Comparison of ENCODE assay signal across 2 cellular contexts in the genomic region with DNA sequence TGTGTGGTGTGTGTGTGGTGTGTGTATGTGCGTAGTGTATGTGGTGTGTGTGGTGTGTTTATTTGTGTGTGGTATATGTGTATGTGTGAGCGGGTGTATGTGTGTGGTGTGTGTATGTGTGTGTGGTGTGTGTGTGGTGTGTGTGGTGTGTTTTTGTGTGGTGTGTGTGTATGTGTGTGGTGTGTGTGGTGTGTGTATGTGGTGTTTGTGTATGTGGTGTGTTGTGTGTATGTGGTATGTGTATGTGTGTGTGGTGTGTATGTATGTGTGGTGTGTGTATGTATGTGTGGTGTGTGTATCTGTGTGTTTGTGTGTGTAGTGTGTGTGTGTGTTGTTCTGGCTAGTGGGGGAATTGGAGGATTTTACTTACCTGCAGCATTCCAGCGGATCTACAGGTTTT.
TF ChIP-seq lines count a peak whose summit lies in the region.

No MANE protein-coding gene starts in this region.

TF ChIP-seq in HepG2, 621 proteins besides CTCF, POLR2A, EP300 and RAD21:
- TF ChIP-seq SMAD9 (CRISPR knock-in tag; IDR thresholded peaks at IDR 0.05): no peak
- TF ChIP-seq, protein P1, sequence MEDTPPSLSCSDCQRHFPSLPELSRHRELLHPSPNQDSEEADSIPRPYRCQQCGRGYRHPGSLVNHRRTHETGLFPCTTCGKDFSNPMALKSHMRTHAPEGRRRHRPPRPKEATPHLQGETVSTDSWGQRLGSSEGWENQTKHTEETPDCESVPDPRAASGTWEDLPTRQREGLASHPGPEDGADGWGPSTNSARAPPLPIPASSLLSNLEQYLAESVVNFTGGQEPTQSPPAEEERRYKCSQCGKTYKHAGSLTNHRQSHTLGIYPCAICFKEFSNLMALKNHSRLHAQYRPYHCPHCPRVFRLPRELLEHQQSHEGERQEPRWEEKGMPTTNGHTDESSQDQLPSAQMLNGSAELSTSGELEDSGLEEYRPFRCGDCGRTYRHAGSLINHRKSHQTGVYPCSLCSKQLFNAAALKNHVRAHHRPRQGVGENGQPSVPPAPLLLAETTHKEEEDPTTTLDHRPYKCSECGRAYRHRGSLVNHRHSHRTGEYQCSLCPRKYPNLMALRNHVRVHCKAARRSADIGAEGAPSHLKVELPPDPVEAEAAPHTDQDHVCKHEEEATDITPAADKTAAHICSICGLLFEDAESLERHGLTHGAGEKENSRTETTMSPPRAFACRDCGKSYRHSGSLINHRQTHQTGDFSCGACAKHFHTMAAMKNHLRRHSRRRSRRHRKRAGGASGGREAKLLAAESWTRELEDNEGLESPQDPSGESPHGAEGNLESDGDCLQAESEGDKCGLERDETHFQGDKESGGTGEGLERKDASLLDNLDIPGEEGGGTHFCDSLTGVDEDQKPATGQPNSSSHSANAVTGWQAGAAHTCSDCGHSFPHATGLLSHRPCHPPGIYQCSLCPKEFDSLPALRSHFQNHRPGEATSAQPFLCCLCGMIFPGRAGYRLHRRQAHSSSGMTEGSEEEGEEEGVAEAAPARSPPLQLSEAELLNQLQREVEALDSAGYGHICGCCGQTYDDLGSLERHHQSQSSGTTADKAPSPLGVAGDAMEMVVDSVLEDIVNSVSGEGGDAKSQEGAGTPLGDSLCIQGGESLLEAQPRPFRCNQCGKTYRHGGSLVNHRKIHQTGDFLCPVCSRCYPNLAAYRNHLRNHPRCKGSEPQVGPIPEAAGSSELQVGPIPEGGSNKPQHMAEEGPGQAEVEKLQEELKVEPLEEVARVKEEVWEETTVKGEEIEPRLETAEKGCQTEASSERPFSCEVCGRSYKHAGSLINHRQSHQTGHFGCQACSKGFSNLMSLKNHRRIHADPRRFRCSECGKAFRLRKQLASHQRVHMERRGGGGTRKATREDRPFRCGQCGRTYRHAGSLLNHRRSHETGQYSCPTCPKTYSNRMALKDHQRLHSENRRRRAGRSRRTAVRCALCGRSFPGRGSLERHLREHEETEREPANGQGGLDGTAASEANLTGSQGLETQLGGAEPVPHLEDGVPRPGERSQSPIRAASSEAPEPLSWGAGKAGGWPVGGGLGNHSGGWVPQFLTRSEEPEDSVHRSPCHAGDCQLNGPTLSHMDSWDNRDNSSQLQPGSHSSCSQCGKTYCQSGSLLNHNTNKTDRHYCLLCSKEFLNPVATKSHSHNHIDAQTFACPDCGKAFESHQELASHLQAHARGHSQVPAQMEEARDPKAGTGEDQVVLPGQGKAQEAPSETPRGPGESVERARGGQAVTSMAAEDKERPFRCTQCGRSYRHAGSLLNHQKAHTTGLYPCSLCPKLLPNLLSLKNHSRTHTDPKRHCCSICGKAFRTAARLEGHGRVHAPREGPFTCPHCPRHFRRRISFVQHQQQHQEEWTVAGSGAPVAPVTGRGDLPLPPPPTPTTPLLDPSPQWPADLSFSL (CRISPR knock-in tag; IDR thresholded peaks at IDR 0.05): peak; percentile 84
TF ChIP-seq in HepG2: peak in this region for 1.

TF ChIP-seq in K562, 482 proteins besides CTCF, POLR2A, EP300 and RAD21:
- TF ChIP-seq TAF15 (IDR thresholded peaks at IDR 0.05; ENCODE audit: low read depth, low read length) (no peak), NRF1 (conservative IDR thresholded peaks at IDR 0.05 in 1 of 2, IDR thresholded peaks at IDR 0.05 in 1 of 2) (no peak), PHF20 (IDR thresholded peaks at IDR 0.05; ENCODE audit: partially characterized antibody) (peak; percentile 52), OTX1 (CRISPR knock-in tag; IDR thresholded peaks at IDR 0.05) (peak; percentile 27; the same call in 1 of the 2 replicates), NFIX (CRISPR knock-in tag; IDR thresholded peaks at IDR 0.05; ENCODE audit: low read depth) (no peak), PHB2 (IDR thresholded peaks at IDR 0.05; ENCODE audit: low read depth) (no peak), MEF2D (tag; conservative IDR thresholded peaks at IDR 0.05; ENCODE audit: low read depth) (no peak), RBM39 (optimal IDR thresholded peaks at IDR 0.05; ENCODE audit: low read depth, low read length) (no peak), RFX1 (IDR thresholded peaks at IDR 0.05) (no peak), ZSCAN32 (CRISPR knock-in tag; IDR thresholded peaks at IDR 0.05) (no peak), BRF1 (IDR thresholded peaks at IDR 0.05; ENCODE audit: borderline replicate concordance, extremely low read depth, insufficient read length) (no peak), SRSF9 (IDR thresholded peaks at IDR 0.05; ENCODE audit: borderline replicate concordance, low read depth, low read length) (no peak), ZNF212 (CRISPR knock-in tag; IDR thresholded peaks at IDR 0.05) (no peak), C11orf30 (IDR thresholded peaks at IDR 0.05; ENCODE audit: low read depth) (no peak)
- TF ChIP-seq, protein P2, sequence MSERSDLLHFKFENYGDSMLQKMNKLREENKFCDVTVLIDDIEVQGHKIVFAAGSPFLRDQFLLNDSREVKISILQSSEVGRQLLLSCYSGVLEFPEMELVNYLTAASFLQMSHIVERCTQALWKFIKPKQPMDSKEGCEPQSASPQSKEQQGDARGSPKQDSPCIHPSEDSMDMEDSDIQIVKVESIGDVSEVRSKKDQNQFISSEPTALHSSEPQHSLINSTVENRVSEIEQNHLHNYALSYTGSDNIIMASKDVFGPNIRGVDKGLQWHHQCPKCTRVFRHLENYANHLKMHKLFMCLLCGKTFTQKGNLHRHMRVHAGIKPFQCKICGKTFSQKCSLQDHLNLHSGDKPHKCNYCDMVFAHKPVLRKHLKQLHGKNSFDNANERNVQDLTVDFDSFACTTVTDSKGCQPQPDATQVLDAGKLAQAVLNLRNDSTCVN (CRISPR knock-in tag; IDR thresholded peaks at IDR 0.05): 0 out of 2 replicates have a peak, but pooled peaks have one; percentile 42
- TF ChIP-seq, protein P3, sequence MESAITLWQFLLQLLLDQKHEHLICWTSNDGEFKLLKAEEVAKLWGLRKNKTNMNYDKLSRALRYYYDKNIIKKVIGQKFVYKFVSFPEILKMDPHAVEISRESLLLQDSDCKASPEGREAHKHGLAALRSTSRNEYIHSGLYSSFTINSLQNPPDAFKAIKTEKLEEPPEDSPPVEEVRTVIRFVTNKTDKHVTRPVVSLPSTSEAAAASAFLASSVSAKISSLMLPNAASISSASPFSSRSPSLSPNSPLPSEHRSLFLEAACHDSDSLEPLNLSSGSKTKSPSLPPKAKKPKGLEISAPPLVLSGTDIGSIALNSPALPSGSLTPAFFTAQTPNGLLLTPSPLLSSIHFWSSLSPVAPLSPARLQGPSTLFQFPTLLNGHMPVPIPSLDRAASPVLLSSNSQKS (CRISPR knock-in tag; IDR thresholded peaks at IDR 0.05): no peak
- TF ChIP-seq, protein P4, sequence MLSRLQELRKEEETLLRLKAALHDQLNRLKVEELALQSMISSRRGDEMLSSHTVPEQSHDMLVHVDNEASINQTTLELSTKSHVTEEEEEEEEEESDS (CRISPR knock-in tag; IDR thresholded peaks at IDR 0.05): no peak
